Comparison of ENCODE assay signal across 1 cellular context in genomic region chr20:48822879-48823385, GRCh38.
TF ChIP-seq lines count a peak whose summit lies in the region.

No MANE protein-coding gene starts in this region.

TF ChIP-seq in GM12878, 131 proteins besides CTCF, POLR2A, EP300 and RAD21 (continued from another document):
- TF ChIP-seq ZNF687 (IDR thresholded peaks at IDR 0.05) (peak; percentile 36; the same call in 1 of the 2 replicates), RCOR1 (conservative IDR thresholded peaks at IDR 0.05; ENCODE audit: low read depth, low read length) (0 out of 2 replicates have a peak, but pooled peaks have one; percentile 56), RELB (IDR thresholded peaks at IDR 0.05; ENCODE audit: low read depth) (peak; percentile 53; the same call in 1 of the 2 replicates), EED (IDR thresholded peaks at IDR 0.05; ENCODE audit: low read depth) (peak; percentile 80), ZNF384 (IDR thresholded peaks at IDR 0.05; ENCODE audit: borderline replicate concordance, low read depth, low read length) (peak; percentile 68; the same call in 1 of the 2 replicates), ZBTB40 (IDR thresholded peaks at IDR 0.05; ENCODE audit: borderline replicate concordance) (no peak), LARP7 (IDR thresholded peaks at IDR 0.05) (no peak), ATF7 (IDR thresholded peaks at IDR 0.05; ENCODE audit: low read depth) (no peak), RUNX3 (IDR thresholded peaks at IDR 0.05; ENCODE audit: low read length) (peak; percentile 86), IKZF1 (conservative IDR thresholded peaks at IDR 0.05) (peak; percentile 54), MTA2 (IDR thresholded peaks at IDR 0.05; ENCODE audit: low read depth) (peak; percentile 40), CREB1 (IDR thresholded peaks at IDR 0.05; ENCODE audit: low read depth) (no peak)
